15 cellular contexts compared by ENCODE assay signal in genomic region chr3:121768452-121768851, GRCh38.
"Had no signal": no experiment of that assay in that cellular context is flagged by ENCODE, and none has a peak within 500 bp of the region (broad histone marks: within the 10 kb centered on the region; RNA-seq: fewer than 3 reads in every experiment).

No MANE protein-coding gene starts in this region.

- H3K4me3 ChIP-seq: ovary, stomach, thoracic aorta had no signal

- H3K27me3 ChIP-seq: ovary, stomach had no signal

- H3K36me3 ChIP-seq: ovary had no signal

- DNase-seq: activated CD4-positive, alpha-beta T cell treated with anti-CD3 and anti-CD28 coated beads for 36 hours; activated CD8-positive, alpha-beta memory T cell treated with anti-CD3 and anti-CD28 coated beads, Interleukin-2, amount 50 U/mL, for 48 hours; activated CD8-positive, alpha-beta T cell treated with anti-CD3 and anti-CD28 coated beads, Interleukin-2, amount 10 ng/mL, durations not matched to agents 7 days and 5 days; activated naive CD8-positive, alpha-beta T cell treated with anti-CD3 and anti-CD28 coated beads, Interleukin-2, amount 10 ng/mL, durations not matched to agents 7 days and 5 days; anterior cingulate cortex; cerebellar nuclear complex; dermis blood vessel endothelial cell; endodermal cell; hypothalamus; kidney glomerular epithelial cell; ovary; stimulated activated CD4-positive, alpha-beta T cell treated with anti-CD3 and anti-CD28 coated beads, Interleukin-4, amount 100 ng/mL, for 24 hours; stomach had no signal

- H3K9me3 ChIP-seq: ovary, stomach, thoracic aorta had no signal

- H3K27ac ChIP-seq: ovary, stomach, thoracic aorta, VCaP had no signal

- H3K4me1 ChIP-seq: stomach had no signal

- ATAC-seq: activated CD4-positive, alpha-beta T cell treated with anti-CD3 and anti-CD28 coated beads for 36 hours; activated CD8-positive, alpha-beta T cell treated with anti-CD3 and anti-CD28 coated beads, Interleukin-2, amount 10 ng/mL, durations not matched to agents 7 days and 5 days had no signal
